ENCODE assay signal across 1 cellular context in the genomic region with DNA sequence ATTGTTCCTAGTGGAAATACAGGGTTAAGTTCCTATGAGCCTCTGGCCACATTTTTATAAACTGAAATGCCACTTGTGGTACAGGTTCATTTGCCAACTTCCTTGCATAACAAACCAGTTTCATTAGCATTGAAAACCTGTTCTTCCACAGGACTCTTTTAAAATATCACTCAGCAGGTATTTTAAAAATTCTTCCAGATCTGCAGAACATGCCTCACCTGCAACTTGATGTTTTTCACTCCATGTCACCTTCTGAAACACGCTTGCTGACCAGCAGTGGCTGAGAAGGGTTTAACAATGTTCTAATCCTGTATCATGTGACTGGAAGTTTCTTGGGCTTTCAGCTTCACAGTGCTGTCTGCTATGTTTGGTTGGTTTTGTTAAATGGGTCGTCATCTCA.
TF ChIP-seq lines count a peak whose summit lies in the region.

No MANE protein-coding gene starts in this region.

TF ChIP-seq in H1, 55 proteins besides CTCF, POLR2A, EP300 and RAD21:
- TF ChIP-seq CTBP2 (IDR thresholded peaks at IDR 0.05; ENCODE audit: borderline replicate concordance, insufficient read depth, insufficient read length, low read length) (no peak), SUZ12 (IDR thresholded peaks at IDR 0.05; ENCODE audit: low read length) (no peak)
- TF ChIP-seq, protein P1, sequence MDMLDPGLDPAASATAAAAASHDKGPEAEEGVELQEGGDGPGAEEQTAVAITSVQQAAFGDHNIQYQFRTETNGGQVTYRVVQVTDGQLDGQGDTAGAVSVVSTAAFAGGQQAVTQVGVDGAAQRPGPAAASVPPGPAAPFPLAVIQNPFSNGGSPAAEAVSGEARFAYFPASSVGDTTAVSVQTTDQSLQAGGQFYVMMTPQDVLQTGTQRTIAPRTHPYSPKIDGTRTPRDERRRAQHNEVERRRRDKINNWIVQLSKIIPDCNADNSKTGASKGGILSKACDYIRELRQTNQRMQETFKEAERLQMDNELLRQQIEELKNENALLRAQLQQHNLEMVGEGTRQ (IDR thresholded peaks at IDR 0.05; ENCODE audit: low read length), result no peak
